ENCODE assay signal across 8 cellular contexts in the genomic region with DNA sequence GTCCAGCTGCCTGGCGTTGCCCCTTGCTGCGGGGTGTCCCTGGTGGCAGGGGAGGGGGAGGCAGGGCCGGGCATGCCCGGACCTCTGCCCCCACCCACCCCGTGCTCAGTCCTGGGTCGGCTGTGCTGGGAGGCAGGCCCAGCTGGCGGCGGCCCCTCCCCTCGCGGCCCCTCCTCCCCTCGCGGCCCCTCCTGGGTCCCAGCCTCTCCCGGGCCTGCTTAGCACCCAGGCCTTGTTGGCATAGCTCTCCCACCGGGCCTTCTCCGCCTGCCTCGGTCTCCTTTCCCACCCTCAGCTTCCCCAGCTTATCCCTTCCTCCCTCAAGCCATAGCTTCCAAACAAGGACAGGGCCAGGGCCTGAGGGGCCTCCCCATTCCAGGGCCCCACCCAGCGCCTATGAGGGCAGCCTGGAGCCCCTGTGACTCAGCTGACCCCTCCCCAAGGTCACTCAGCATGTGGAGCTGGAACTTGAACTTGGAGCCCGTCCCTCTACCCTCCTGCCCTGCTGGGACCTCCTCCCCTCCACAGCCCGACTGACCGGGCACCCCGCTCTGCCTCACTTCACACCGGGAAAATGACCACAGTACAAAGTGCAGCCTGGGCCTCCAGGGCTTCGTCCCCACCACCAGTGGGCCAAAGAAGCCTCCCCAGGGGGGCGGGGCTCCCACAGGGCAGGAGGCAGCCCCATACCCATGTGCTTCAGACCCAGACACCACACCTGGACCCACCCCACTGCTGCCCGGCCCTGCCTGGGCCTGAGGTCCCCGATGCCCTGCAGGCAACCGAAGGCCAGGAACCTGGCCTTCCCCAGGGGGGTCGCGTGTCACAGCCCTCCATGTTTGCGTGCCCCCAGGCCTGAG. TPM values are rescaled to one million over a fixed set of nuclear protein-coding genes. Genes with fewer than 3 reads are reported as not detected.
DNase-seq lines count a peak whose midpoint lies in the region; TF ChIP-seq lines count a peak whose summit lies in the region.

No MANE protein-coding gene starts in this region.

- TF ChIP-seq EP300 in esophagus muscularis mucosa (IDR thresholded peaks at IDR 0.05): no peak

- peak overlapping the region; percentile 56 to 79 (median 62) for H3K4me3 ChIP-seq in esophagus muscularis mucosa

- no peak for TF ChIP-seq POLR2A in esophagus muscularis mucosa (IDR thresholded peaks at IDR 0.05; ENCODE audit: low read depth)

- TF ChIP-seq CTCF in esophagus muscularis mucosa (IDR thresholded peaks at IDR 0.05): no peak

- H3K9me3 ChIP-seq in esophagus muscularis mucosa: no peaks in the 10 kb centered on the region

- intact Hi-C loops in esophagus muscularis mucosa (cut with DNase I): no loop called here

- WGBS in esophagus muscularis mucosa: 52% methylated on average over 10 of the region's 30 CpGs

- peaks cover 0 to 24% (median 14%) of the 10 kb centered on the region in 4 donors for H3K36me3 ChIP-seq in esophagus muscularis mucosa

- DNase-seq in AG08395 (ENCODE audit: low spot score) (peak; percentile 52), LHCN-M2 (ENCODE audit: low read depth) (peak; percentile 43), esophagus muscularis mucosa (ENCODE audit: extremely low spot score) (no peak), myocyte (ENCODE audit: low read depth) (peak; percentile 70), NCI-H1105 treated with DMSO at 0.1 percent for 48 hours (lab: John Stamatoyannopoulos, UW) (no peak), NCI-H526 treated with DMSO at 0.1 percent for 48 hours (lab: John Stamatoyannopoulos, UW) (no peak)
- DNase-seq in stimulated activated naive CD4-positive, alpha-beta T cell (lab: John Stamatoyannopoulos, UW): no peak
- DNase-seq in activated naive CD4-positive, alpha-beta T cell (lab: John Stamatoyannopoulos, UW): no peak

- peak overlapping the region; percentile 68 to 89 (median 78) for H3K27ac ChIP-seq in esophagus muscularis mucosa (replicated peaks in 1 of 4)

- peaks cover 24 to 69% (median 58%) of the 10 kb centered on the region in 4 donors for H3K4me1 ChIP-seq in esophagus muscularis mucosa

- peaks cover 0 to 56% (median 0%) of the 10 kb centered on the region in 4 donors for H3K27me3 ChIP-seq in esophagus muscularis mucosa

RNA-seq across cellular contexts. Expression of a gene that starts 1.2 kb away (rescaled TPM):
- 10.9 and 16.9 TPM in 2 replicates for total RNA-seq in LHCN-M2 (2014; rRNA removed)
- 20.4 TPM for polyA plus RNA-seq in LHCN-M2 (2012)
- 10 to 100 TPM in 3 of 4 donors, 1 to 10 TPM in 1; 5.6 to 31.6 (median 24.9) TPM for total RNA-seq in esophagus muscularis mucosa
- 20.4 and 26.5 TPM in 2 replicates for total RNA-seq in myocyte
- polyA plus RNA-seq in myocyte (2012): 40.5 TPM

RNA-seq across cellular contexts. Expression of a gene that starts 11.6 kb away (rescaled TPM):
- total RNA-seq in LHCN-M2 (2014; rRNA removed) (26.2 and 30.3 TPM in 2 replicates), esophagus muscularis mucosa (10 to 100 TPM; 27.4 to 55.2 (median 39.6) TPM), myocyte (37.8 and 44.7 TPM in 2 replicates)
- polyA plus RNA-seq in LHCN-M2 (2012): 22.2 TPM
- 43.8 TPM for polyA plus RNA-seq in myocyte (2012)

RNA-seq across cellular contexts. Expression of a gene that starts 12.2 kb away (rescaled TPM):
- total RNA-seq in LHCN-M2 (2014; rRNA removed): 30.2 and 39.4 TPM in 2 replicates
- polyA plus RNA-seq in LHCN-M2 (2012): 26.4 TPM
- 10 to 100 TPM; 24.9 to 57.1 (median 39.4) TPM for total RNA-seq in esophagus muscularis mucosa
- total RNA-seq in myocyte: 22.5 and 35.8 TPM in 2 replicates
- 57.1 TPM for polyA plus RNA-seq in myocyte (2012)

RNA-seq across cellular contexts. Expression of a gene that starts 40.1 kb away (rescaled TPM):
- total RNA-seq in LHCN-M2 (2014; rRNA removed) (125 and 128 TPM in 2 replicates), esophagus muscularis mucosa (100 to 1,000 TPM; 168 to 231 (median 186) TPM), myocyte (118 and 155 TPM in 2 replicates)
- polyA plus RNA-seq in LHCN-M2 (2012): 261 TPM
- polyA plus RNA-seq in myocyte (2012): 245 TPM

Comparison
In these comparisons a context has a peak if more than half of its experiments do, and no peak if none do; other contexts are left out.
1. DNase-seq: peak in AG08395 (single experiment), LHCN-M2 (single experiment) and myocyte (single experiment); none in esophagus muscularis mucosa (single experiment), NCI-H1105 treated with DMSO at 0.1 percent for 48 hours (single experiment), stimulated activated naive CD4-positive, alpha-beta T cell (0 of 6), NCI-H526 treated with DMSO at 0.1 percent for 48 hours (single experiment) and activated naive CD4-positive, alpha-beta T cell (0 of 4).